In genomic region chr19:46078573-46079332, GRCh38 we compare ENCODE assay signal across 9 cellular contexts. TPM values are rescaled to one million over a fixed set of nuclear protein-coding genes. Genes with fewer than 3 reads are reported as not detected.
A peak's percentile ranks its signal among the peaks of the same experiment; 100 is the strongest.
DNase-seq lines count a peak whose midpoint lies in the region; ATAC-seq, FAIRE-seq and TF ChIP-seq lines count a peak whose summit lies in the region.
"Not testable (repeated sequence)": the region's sequence is repeated elsewhere in the genome, so short reads cannot be mapped to it uniquely, and the experiment has no call there.
"Had no signal": no experiment of that assay in that cellular context is flagged by ENCODE, and none has a peak within 500 bp of the region (broad histone marks: within the 10 kb centered on the region; RNA-seq: fewer than 3 reads in every experiment).

No MANE protein-coding gene starts in this region.

- not testable (repeated sequence) for H3K4me3 Mint-ChIP-seq in WTC11; stimulated activated effector memory CD8-positive, alpha-beta T cell treated with anti-CD3 and anti-CD28 coated beads, Interleukin-12 subunit alpha, Interleukin-12 subunit beta, amount 100 ng/mL, for 72 hours

- not testable (repeated sequence) for TF ChIP-seq POLR2A in H54 (IDR thresholded peaks at IDR 0.05; ENCODE audit: low read depth, low read length); heart left ventricle (IDR thresholded peaks at IDR 0.05)

- H3K9ac ChIP-seq in muscle layer of colon (ENCODE audit: low read length) = peak overlapping the region; percentile 5

- H3K36me3 ChIP-seq in BE2C; heart left ventricle; muscle layer of colon (ENCODE audit: insufficient read depth, low read length): not testable (repeated sequence)

- H3K9me3 ChIP-seq in BE2C; heart left ventricle; muscle layer of colon (ENCODE audit: low read length): not testable (repeated sequence)

- H3K27ac Mint-ChIP-seq in WTC11; stimulated activated effector memory CD8-positive, alpha-beta T cell treated with anti-CD3 and anti-CD28 coated beads, Interleukin-12 subunit alpha, Interleukin-12 subunit beta, amount 100 ng/mL, for 72 hours: not testable (repeated sequence)

- FAIRE-seq in H54 (lab: Jason Lieb, UNC) = not testable (repeated sequence)

- H3K36me3 Mint-ChIP-seq in WTC11; stimulated activated effector memory CD8-positive, alpha-beta T cell treated with anti-CD3 and anti-CD28 coated beads, Interleukin-12 subunit alpha, Interleukin-12 subunit beta, amount 100 ng/mL, for 72 hours: not testable (repeated sequence)

- 13 to 24% (median 20%) methylated on average over 20 to 44 of the region's 71 CpGs for WGBS in heart left ventricle, 4 donors

- DNase-seq in BE2C (peak; percentile 84), H54 (ENCODE audit: insufficient read length, low spot score) (peak; percentile 9), NCI-H226 (peak; percentile 22), WTC11 (ENCODE audit: low spot score) (peak; percentile 71), cardiac fibroblast (ENCODE audit: low read depth in 2 of 2) (peak; percentile 64 to 86)
- not testable (repeated sequence) for DNase-seq in heart left ventricle
- peak; percentile 18 to 59 for DNase-seq in stimulated activated effector memory CD8-positive, alpha-beta T cell treated with anti-CD3 and anti-CD28 coated beads, Interleukin-12 subunit alpha, Interleukin-12 subunit beta, amount 100 ng/mL, for 72 hours (ENCODE audit: low spot score in 2 of 2)

- H3K27me3 ChIP-seq in BE2C (peaks cover 32% of the 10 kb centered on the region), heart left ventricle (peaks cover 16 to 78% (median 48%) of the 10 kb centered on the region in 9 donors), muscle layer of colon (ENCODE audit: control insufficient read depth in 1 of 2, insufficient read depth in 2 of 2, low read length in 2 of 2) (peaks cover 12 to 19% of the 10 kb centered on the region in 2 donors)

- peak; percentile 49 for ATAC-seq in WTC11
- ATAC-seq in heart left ventricle = peak in 1 of 4 donors; percentile 62
- ATAC-seq in stimulated activated effector memory CD8-positive, alpha-beta T cell treated with anti-CD3 and anti-CD28 coated beads, Interleukin-12 subunit alpha, Interleukin-12 subunit beta, amount 100 ng/mL, for 72 hours = peak; percentile 52

- intact Hi-C loops in heart left ventricle (cut with DNase I) = loop anchor here in 4 of 10 donors (2.0 to 5.0 kb wide), 4 partner anchors 51 to 189 kb away; no protein-coding TSS in a partner anchor

- TF ChIP-seq CTCF in BE2C (IDR thresholded peaks at IDR 0.05; ENCODE audit: low read depth, low read length) = peak; percentile 71
- peak; percentile 73 for TF ChIP-seq CTCF in WTC11 (IDR thresholded peaks at IDR 0.05)
- peak; percentile 69 for TF ChIP-seq CTCF in cardiac fibroblast (IDR thresholded peaks at IDR 0.05; ENCODE audit: low read depth, low read length)
- TF ChIP-seq CTCF in heart left ventricle (IDR thresholded peaks at IDR 0.05) = peak in 10 of 12 donors; percentile 17 to 43 (median 29)

- peaks cover 71% of the 10 kb centered on the region for H3K27me3 Mint-ChIP-seq in WTC11 (ENCODE audit: low read depth)

- CTCF ChIA-PET in WTC11 (lab: Charles Lee) = interaction anchor here (0.6 to 4.8 kb wide), 66 partner anchors 12 to 450 kb away, joined by 3 to 173 read pairs (median 4); partner anchors contain the start of genes CCDC61, FOXA3, HIF3A and IGFL1

- H3K4me1 ChIP-seq in BE2C, heart left ventricle: not testable (repeated sequence)
- H3K4me1 ChIP-seq in muscle layer of colon (ENCODE audit: insufficient read depth, low read length) = peaks cover 26% of the 10 kb centered on the region

- POLR2A ChIA-PET in WTC11 (lab: Charles Lee) = interaction anchor here (0.5 to 1.0 kb wide), 2 partner anchors 186 to 221 kb away, joined by 3 read pairs; no protein-coding TSS in a partner anchor

- H3K4me1 Mint-ChIP-seq in WTC11; stimulated activated effector memory CD8-positive, alpha-beta T cell treated with anti-CD3 and anti-CD28 coated beads, Interleukin-12 subunit alpha, Interleukin-12 subunit beta, amount 100 ng/mL, for 72 hours: not testable (repeated sequence)

- H3K9me3 Mint-ChIP-seq in WTC11; stimulated activated effector memory CD8-positive, alpha-beta T cell treated with anti-CD3 and anti-CD28 coated beads, Interleukin-12 subunit alpha, Interleukin-12 subunit beta, amount 100 ng/mL, for 72 hours: not testable (repeated sequence)

- peak overlapping the region in 1 of 12 donors; percentile 69 for H3K27ac ChIP-seq in heart left ventricle
- H3K27ac ChIP-seq in muscle layer of colon (ENCODE audit: low read depth, low read length) = not testable (repeated sequence)

- H3K4me3 ChIP-seq in BE2C (ENCODE audit: low read depth, low read length); cardiac fibroblast (replicated peaks in 1 of 2; ENCODE audit: low read depth in 2 of 2, low read length in 2 of 2); heart left ventricle: not testable (repeated sequence)
- H3K4me3 ChIP-seq in muscle layer of colon (ENCODE audit: low read depth in 1 of 2, low read length in 2 of 2) = peak overlapping the region in 1 of 2 donors; percentile 22

TF ChIP-seq in WTC11, 78 proteins besides CTCF, POLR2A, EP300 and RAD21 (continues in another document):
- TF ChIP-seq TP53 (CRISPR knock-in tag; IDR thresholded peaks at IDR 0.05) = 0 out of 2 replicates have a peak, but pooled peaks have one; percentile 67
- 0 out of 2 replicates have a peak, but pooled peaks have one; percentile 41 for TF ChIP-seq ARID4B (CRISPR knock-in tag; IDR thresholded peaks at IDR 0.05; ENCODE audit: borderline replicate concordance)
- 0 out of 2 replicates have a peak, but pooled peaks have one; percentile 49 for TF ChIP-seq RELA (CRISPR knock-in tag; IDR thresholded peaks at IDR 0.05; ENCODE audit: borderline replicate concordance)
- peak; percentile 39; the same call in 1 of the 2 replicates for TF ChIP-seq USF1 (CRISPR knock-in tag; IDR thresholded peaks at IDR 0.05)
- 0 out of 2 replicates have a peak, but pooled peaks have one; percentile 39 for TF ChIP-seq ZBTB43 (CRISPR knock-in tag; IDR thresholded peaks at IDR 0.05)
- TF ChIP-seq SP1 (CRISPR knock-in tag; conservative IDR thresholded peaks at IDR 0.05) = 0 out of 2 replicates have a peak, but pooled peaks have one; percentile 31

RNA-seq across cellular contexts. Expression of gene IGFL4, which starts 38.0 kb away (rescaled TPM):
- not detected for polyA plus RNA-seq in BE2C (2012; ENCODE audit: insufficient read depth, insufficient read length, low read depth)
- 0.20 to 0.37 TPM (median 0.34 TPM) in 3 replicates for total RNA-seq in WTC11 (2021)
- not detected for total RNA-seq in heart left ventricle
- polyA plus RNA-seq in heart left ventricle = not detected
- total RNA-seq: mesenteric fat pad had no signal

RNA-seq across cellular contexts. Expression of gene IGFL3, which starts 45.7 kb away (rescaled TPM):
- not detected for polyA plus RNA-seq in BE2C (2012; ENCODE audit: insufficient read depth, insufficient read length, low read depth)
- total RNA-seq in WTC11 (2021) (not detected in 3 replicates), heart left ventricle (not detected)
- polyA plus RNA-seq in heart left ventricle = not detected
- total RNA-seq: mesenteric fat pad had no signal

RNA-seq across cellular contexts. Expression of gene PGLYRP1, which starts 55.9 kb away (rescaled TPM):
- polyA plus RNA-seq in BE2C (2012; ENCODE audit: insufficient read depth, insufficient read length, low read depth) = not detected
- not detected in 3 replicates for total RNA-seq in WTC11 (2021)
- 1 to 10 TPM in 1 of 9 donors, under 1 TPM in 2, not detected in 6; 0.43 to 3.9 (median 0.63) TPM for total RNA-seq in heart left ventricle
- polyA plus RNA-seq in heart left ventricle = under 1 TPM in 1 of 2 donors, not detected in 1; 0.24 TPM
